Comparison of ENCODE assay signal across 8 cellular contexts in genomic region chr18:74148543-74149070, GRCh38. TPM values are rescaled to one million over a fixed set of nuclear protein-coding genes. Genes with fewer than 3 reads are reported as not detected.
DNase-seq lines count a peak whose midpoint lies in the region; ATAC-seq and TF ChIP-seq lines count a peak whose summit lies in the region.

No MANE protein-coding gene starts in this region.

- no peaks in the 10 kb centered on the region; the same call in 1 of the 2 replicates for H3K36me3 ChIP-seq in IMR-90 (ENCODE audit: control insufficient read depth, insufficient read depth, low read length)

- peak overlapping the region; percentile 79 to 97 for H4K8ac ChIP-seq in IMR-90 (ENCODE audit: low read depth in 2 of 2, low read length in 2 of 2)

- H3K36me3 Mint-ChIP-seq in nephron (ENCODE audit: low read depth), result peaks cover 11% of the 10 kb centered on the region

- H3K18ac ChIP-seq in IMR-90 (ENCODE audit: low read depth, low read length), result peak overlapping the region; percentile 40; the same call in 1 of the 2 replicates

- intact Hi-C loops in IMR-90 (cut with micrococcal nuclease), result loop anchor here (10.0 kb wide), 1 partner anchor 464 kb away; no protein-coding TSS in a partner anchor

- peak overlapping the region; percentile 95 for H2AFZ ChIP-seq in IMR-90 (replicated peaks; ENCODE audit: low read length, poor library complexity)

- no peaks in the 10 kb centered on the region for H3K9me3 Mint-ChIP-seq in nephron

- peak overlapping the region; percentile 90 for H3K9ac ChIP-seq in IMR-90 (ENCODE audit: low read depth, low read length)

- H3K9me3 ChIP-seq in AG04450 (ENCODE audit: control insufficient read depth, insufficient read depth, low read length) (no peaks in the 10 kb centered on the region), IMR-90 (ENCODE audit: control insufficient read depth, insufficient read depth, low read length) (no peaks in the 10 kb centered on the region)

- H4K20me1 ChIP-seq in IMR-90 (ENCODE audit: insufficient read depth, low read length), result no peaks in the 10 kb centered on the region

- DNase-seq in AG04450 (ENCODE audit: low read depth, low spot score), result no peak
- no peak for DNase-seq in IMR-90
- no peak for DNase-seq in NCI-H2227 (lab: John Stamatoyannopoulos, UW; ENCODE audit: unreplicated experiment)
- DNase-seq in DMS153 treated with DMSO at 0.1 percent for 48 hours (lab: John Stamatoyannopoulos, UW; ENCODE audit: unreplicated experiment), result no peak
- DNase-seq in activated CD8-positive, alpha-beta memory T cell treated with anti-CD3 and anti-CD28 coated beads, Interleukin-2, amount 50 U/mL, for 48 hours, result no peak

- peak overlapping the region; percentile 85 for H3K4me2 ChIP-seq in IMR-90 (ENCODE audit: low read depth, low read length)

- peak overlapping the region; percentile 78 for H2AK5ac ChIP-seq in IMR-90 (ENCODE audit: low read depth, low read length)

- H2BK15ac ChIP-seq in IMR-90 (ENCODE audit: low read depth, low read length), result peak overlapping the region; percentile 13; the same call in 1 of the 3 replicates

- H3K79me1 ChIP-seq in IMR-90 (ENCODE audit: low read depth in 1 of 2, low read length in 2 of 2), result peaks cover 12 to 36% of the 10 kb centered on the region in 2 experiments

- 0% methylated on average over 20 of the region's 25 CpGs; no CpG with 5 or more reads in 1 of the 2 experiments for WGBS in IMR-90 (ENCODE audit: extremely low coverage in 2 of 2, insufficient read length in 1 of 2), 2 experiments

- H3K27me3 ChIP-seq in AG04450 (ENCODE audit: control insufficient read depth, insufficient read depth, low read length) (no peaks in the 10 kb centered on the region), IMR-90 (ENCODE audit: control insufficient read depth, insufficient read depth, low read length) (no peaks in the 10 kb centered on the region)

- peak overlapping the region; percentile 69 for H2BK120ac ChIP-seq in IMR-90 (ENCODE audit: low read depth, low read length)

- H3K9me1 ChIP-seq in IMR-90 (ENCODE audit: insufficient read depth, low read length), result peaks cover 7% of the 10 kb centered on the region

- TF ChIP-seq CTCF in AG04450 (IDR thresholded peaks at IDR 0.05; ENCODE audit: low read depth, low read length) (no peak), IMR-90 (conservative IDR thresholded peaks at IDR 0.05; ENCODE audit: low read depth, low read length) (no peak), nephron (IDR thresholded peaks at IDR 0.05; ENCODE audit: unreplicated experiment in 3 of 3) (no peak)

- H3K4ac ChIP-seq in IMR-90 (ENCODE audit: low read depth, low read length), result peak overlapping the region; percentile 86

- peak overlapping the region; percentile 95 for H3K56ac ChIP-seq in IMR-90 (ENCODE audit: extremely low read depth, insufficient read depth, low read length)

- peak overlapping the region; percentile 83 for H2BK5ac ChIP-seq in IMR-90 (ENCODE audit: low read depth, low read length, poor library complexity, severe bottlenecking)

- H3K14ac ChIP-seq in IMR-90 (replicated peaks; ENCODE audit: low read depth, low read length), result peak overlapping the region; percentile 93

- POLR2A ChIA-PET in AG04450 (lab: Yijun Ruan, JAX) (no interaction called here), IMR-90 (lab: Charles Lee; ENCODE audit: unreplicated experiment) (no interaction called here)

- H4K5ac ChIP-seq in IMR-90 (ENCODE audit: low read depth, low read length), result peak overlapping the region; percentile 89

- ATAC-seq in GM19438 (IDR thresholded peaks at IDR 0.05; ENCODE audit: low read depth, unreplicated experiment) (peak; percentile 10), IMR-90 (ENCODE audit: low read depth) (no peak)

- dilution Hi-C loops in IMR-90 (cut with HindIII; ENCODE audit: low sequenced_read_pairs, unreplicated experiment), result no loop called here

- CTCF ChIA-PET in AG04450 (lab: Charles Lee), result no interaction called here
- CTCF ChIA-PET in IMR-90 (lab: Yijun Ruan, JAX), result no interaction called here

- peak overlapping the region; percentile 92 for H4K91ac ChIP-seq in IMR-90 (ENCODE audit: insufficient read depth, low read depth, low read length)

- H3K27ac ChIP-seq in AG04450 (ENCODE audit: low read depth, low read length) (peak overlapping the region; percentile 31), IMR-90 (ENCODE audit: insufficient read depth, low read length) (peak overlapping the region; percentile 72), cingulate gyrus (ENCODE audit: low read depth, low read length) (peak overlapping the region; percentile 100)

- TF ChIP-seq POLR2A in IMR-90 (IDR thresholded peaks at IDR 0.05; ENCODE audit: low read depth, low read length), result no peak

- peak overlapping the region; percentile 98 to 99 (median 98) for H3K27ac Mint-ChIP-seq in nephron

- H3K4me1 ChIP-seq in IMR-90 (ENCODE audit: control insufficient read depth, insufficient read depth, low read length), result peaks cover 8% of the 10 kb centered on the region

- peak overlapping the region; percentile 99 for H3K4me3 ChIP-seq in AG04450 (ENCODE audit: low read depth, low read length)
- H3K4me3 ChIP-seq in IMR-90 (ENCODE audit: insufficient read depth, low read depth, low read length), result peak overlapping the region; percentile 91

- no peak overlapping the region for H2BK20ac ChIP-seq in IMR-90 (ENCODE audit: low read depth, low read length)

- in situ Hi-C loops in IMR-90 (cut with MboI; ENCODE audit: low sequenced_read_pairs), result no loop called here

- BruUV-seq in IMR-90 (replicated peaks; lab: Mats Ljungman, UMichigan), result TSS peak; percentile 94

- peak overlapping the region; percentile 65 for H2AK9ac ChIP-seq in IMR-90 (replicated peaks; ENCODE audit: low read depth, low read length, poor library complexity)

- H3K4me3 Mint-ChIP-seq in nephron, result peak overlapping the region; percentile 91 to 98 (median 96)

- no peak for TF ChIP-seq RAD21 in IMR-90 (IDR thresholded peaks at IDR 0.05; ENCODE audit: low read length)

- peaks cover 62% of the 10 kb centered on the region for H3K4me1 Mint-ChIP-seq in nephron

- H3K23ac ChIP-seq in IMR-90 (ENCODE audit: low read depth, low read length), result peak overlapping the region; percentile 91

- peaks cover 3% of the 10 kb centered on the region for H3K27me3 Mint-ChIP-seq in nephron (ENCODE audit: low read depth)

TF ChIP-seq in IMR-90, 13 proteins besides CTCF, POLR2A, EP300 and RAD21:
- TF ChIP-seq MAFK (IDR thresholded peaks at IDR 0.05; ENCODE audit: low read depth, low read length), result no peak
- TF ChIP-seq RCOR1 (IDR thresholded peaks at IDR 0.05; ENCODE audit: insufficient replicate concordance, low read length), result no peak
- no peak for TF ChIP-seq SMC3 (IDR thresholded peaks at IDR 0.05; ENCODE audit: low read depth, low read length)
- TF ChIP-seq CEBPB (IDR thresholded peaks at IDR 0.05; ENCODE audit: low read depth, low read length), result no peak
- no peak for TF ChIP-seq BHLHE40 (IDR thresholded peaks at IDR 0.05; ENCODE audit: low read depth, low read length)
- TF ChIP-seq FOS (IDR thresholded peaks at IDR 0.05; ENCODE audit: low read depth, low read length), result no peak
- no peak for TF ChIP-seq MAZ (IDR thresholded peaks at IDR 0.05; ENCODE audit: borderline replicate concordance, low read depth, low read length)
- no peak for TF ChIP-seq ELK1 (IDR thresholded peaks at IDR 0.05; ENCODE audit: borderline replicate concordance, low read depth, low read length)
- no peak for TF ChIP-seq MXI1 (IDR thresholded peaks at IDR 0.05; ENCODE audit: borderline replicate concordance, low read depth, low read length)
- no peak for TF ChIP-seq RFX5 (IDR thresholded peaks at IDR 0.05; ENCODE audit: low read depth, low read length)
- TF ChIP-seq, protein P1, sequence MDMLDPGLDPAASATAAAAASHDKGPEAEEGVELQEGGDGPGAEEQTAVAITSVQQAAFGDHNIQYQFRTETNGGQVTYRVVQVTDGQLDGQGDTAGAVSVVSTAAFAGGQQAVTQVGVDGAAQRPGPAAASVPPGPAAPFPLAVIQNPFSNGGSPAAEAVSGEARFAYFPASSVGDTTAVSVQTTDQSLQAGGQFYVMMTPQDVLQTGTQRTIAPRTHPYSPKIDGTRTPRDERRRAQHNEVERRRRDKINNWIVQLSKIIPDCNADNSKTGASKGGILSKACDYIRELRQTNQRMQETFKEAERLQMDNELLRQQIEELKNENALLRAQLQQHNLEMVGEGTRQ (IDR thresholded peaks at IDR 0.05; ENCODE audit: low read depth, low read length), result no peak
- TF ChIP-seq NFE2L2 (IDR thresholded peaks at IDR 0.05; ENCODE audit: low read depth, low read length), result no peak
- TF ChIP-seq CHD1 (IDR thresholded peaks at IDR 0.05; ENCODE audit: low read depth, low read length), result no peak

RNA-seq across cellular contexts. Expression of gene TIMM21, which starts 0.3 kb away (rescaled TPM):
- polyA plus RNA-seq in AG04450 (2011; rRNA removed) (49.0 and 52.7 TPM in 2 replicates), IMR-90 (2012; rRNA removed) (41.5 and 52.7 TPM in 2 replicates)
- 23.7 and 24.9 TPM in 2 replicates for polyA minus RNA-seq in AG04450 (2011; rRNA and poly(A)+ RNA removed)
- total RNA-seq in IMR-90 (2012; rRNA removed), result 41.9 and 42.8 TPM in 2 replicates
- polyA plus RNA-seq in IMR-90 (2012; cell fraction: cytosol; rRNA removed), result 11.2 and 15.8 TPM in 2 replicates
- 7.0 and 45.7 TPM in 2 replicates for polyA plus RNA-seq in IMR-90 (2012; cell fraction: nucleus; rRNA removed; ENCODE audit: low replicate concordance)

RNA-seq across cellular contexts. Expression of gene FBXO15, which starts 1.0 kb away (rescaled TPM):
- 0.91 and 1.4 TPM in 2 replicates for polyA plus RNA-seq in AG04450 (2011; rRNA removed)
- 0.69 and 2.2 TPM in 2 replicates for polyA minus RNA-seq in AG04450 (2011; rRNA and poly(A)+ RNA removed)
- 0.90 and 1.1 TPM in 2 replicates for total RNA-seq in IMR-90 (2012; rRNA removed)
- polyA plus RNA-seq in IMR-90 (2012; rRNA removed), result 1.5 and 2.0 TPM in 2 replicates
- 0.51 and 0.62 TPM in 2 replicates for polyA plus RNA-seq in IMR-90 (2012; cell fraction: cytosol; rRNA removed)
- polyA plus RNA-seq in IMR-90 (2012; cell fraction: nucleus; rRNA removed; ENCODE audit: low replicate concordance), result 0.67 and 6.4 TPM in 2 replicates

Comparison
In these comparisons a context has a peak if more than half of its experiments do, and no peak if none do; other contexts are left out.
1. H3K27ac ChIP-seq: peak in every context shown above with its lines; median percentile 100 in cingulate gyrus; 72 in IMR-90; 31 in AG04450.